ENCODE assay signal across 17 cellular contexts in genomic region chr22:35489225-35489624, GRCh38. TPM values are rescaled to one million over a fixed set of nuclear protein-coding genes. Genes with fewer than 3 reads are reported as not detected.
A peak's percentile ranks its signal among the peaks of the same experiment; 100 is the strongest.
DNase-seq lines count a peak whose midpoint lies in the region; ATAC-seq and TF ChIP-seq lines count a peak whose summit lies in the region.
"Had no signal": no experiment of that assay in that cellular context is flagged by ENCODE, and none has a peak within 500 bp of the region (broad histone marks: within the 10 kb centered on the region; RNA-seq: fewer than 3 reads in every experiment).

No MANE protein-coding gene starts in this region.

- H2BK15ac ChIP-seq in mesenchymal stem cell (ENCODE audit: low read depth, poor library complexity, severe bottlenecking), result peak overlapping the region; percentile 37

- BruUV-seq in PC-3 (replicated peaks; lab: Mats Ljungman, UMichigan), result no TSS peak

- H3K9me3 Mint-ChIP-seq in GM23338, result peaks cover 12% of the 10 kb centered on the region
- H3K9me3 Mint-ChIP-seq: activated naive CD4-positive, alpha-beta T cell treated with anti-CD3 and anti-CD28 coated beads, Interleukin-2, amount 50 U/mL, for 24 hours; naive B cell had no signal

- peak overlapping the region in 1 of 2 experiments; percentile 63 for H2BK12ac ChIP-seq in mesenchymal stem cell (ENCODE audit: low read length in 2 of 2)

- no peaks in the 10 kb centered on the region for H3K27me3 ChIP-seq in GM23338 (ENCODE audit: insufficient read depth)
- no peaks in the 10 kb centered on the region for H3K27me3 ChIP-seq in PC-3 (ENCODE audit: low read length)
- peaks cover 43 to 54% of the 10 kb centered on the region in 2 experiments for H3K27me3 ChIP-seq in mesenchymal stem cell (ENCODE audit: control insufficient read depth in 1 of 2, insufficient read depth in 1 of 2, low read length in 2 of 2)

- CTCF ChIA-PET in PC-3 (lab: Charles Lee), result no interaction called here

- no peak overlapping the region for H3K23ac ChIP-seq in mesenchymal stem cell (ENCODE audit: low read length in 2 of 2)

- no peak overlapping the region for H3K27ac Mint-ChIP-seq in GM23338
- H3K27ac Mint-ChIP-seq: activated naive CD4-positive, alpha-beta T cell treated with anti-CD3 and anti-CD28 coated beads, Interleukin-2, amount 50 U/mL, for 24 hours had no signal

- peak overlapping the region; percentile 61 for H4K91ac ChIP-seq in mesenchymal stem cell (ENCODE audit: low read length)

- POLR2A ChIA-PET in PC-3 (lab: Charles Lee; ENCODE audit: unreplicated experiment), result no interaction called here

- no peak overlapping the region for H3K14ac ChIP-seq in mesenchymal stem cell (ENCODE audit: low read length in 2 of 2)

- no peaks in the 10 kb centered on the region for H3F3A ChIP-seq in GM23338 (replicated peaks; ENCODE audit: low read depth)
- no peaks in the 10 kb centered on the region for H3F3A ChIP-seq in PC-3 (ENCODE audit: low read length, unreplicated experiment)

- H2BK5ac ChIP-seq in mesenchymal stem cell (ENCODE audit: low read depth, low read length, poor library complexity, severe bottlenecking), result no peak overlapping the region

- no peak for TF ChIP-seq CTCF in GM23338 (conservative IDR thresholded peaks at IDR 0.05; ENCODE audit: low read depth in 2 of 2)
- TF ChIP-seq CTCF in PC-3 (conservative IDR thresholded peaks at IDR 0.05; ENCODE audit: low read depth, low read length), result no peak

- H2AFZ ChIP-seq in GM23338 (no peak overlapping the region), PC-3 (ENCODE audit: low read length) (0 out of 2 replicates have a peak overlapping the region, but pooled peaks have one; percentile 38), mesenchymal stem cell (ENCODE audit: low read depth, low read length) (no peak overlapping the region)

- no peak overlapping the region for H3K4me3 Mint-ChIP-seq in GM23338
- H3K4me3 Mint-ChIP-seq: activated naive CD4-positive, alpha-beta T cell treated with anti-CD3 and anti-CD28 coated beads, Interleukin-2, amount 50 U/mL, for 24 hours; naive B cell had no signal

- no peak overlapping the region for H3K4ac ChIP-seq in mesenchymal stem cell (ENCODE audit: low read depth in 1 of 2, low read length in 2 of 2)

- H3K9me3 ChIP-seq in PC-3 (ENCODE audit: low read length), result no peaks in the 10 kb centered on the region
- no peaks in the 10 kb centered on the region for H3K9me3 ChIP-seq in mesenchymal stem cell (ENCODE audit: control insufficient read depth, low read length)
- H3K9me3 ChIP-seq: prostate gland had no signal

- no peaks in the 10 kb centered on the region for H3K79me2 ChIP-seq in GM23338 (replicated peaks; ENCODE audit: insufficient read depth)
- no peaks in the 10 kb centered on the region for H3K79me2 ChIP-seq in PC-3 (ENCODE audit: low read length)

- no peak overlapping the region for H3K4me2 ChIP-seq in GM23338
- no peak overlapping the region for H3K4me2 ChIP-seq in PC-3 (ENCODE audit: low read length)
- no peak overlapping the region for H3K4me2 ChIP-seq in mesenchymal stem cell (ENCODE audit: low read length, poor library complexity, severe bottlenecking)

- H4K20me1 ChIP-seq in GM23338 (replicated peaks; ENCODE audit: insufficient read depth), result no peaks in the 10 kb centered on the region
- H4K20me1 ChIP-seq in PC-3 (ENCODE audit: low read length), result no peaks in the 10 kb centered on the region

- no peak overlapping the region for H2BK120ac ChIP-seq in mesenchymal stem cell (ENCODE audit: low read depth, low read length)

- H3K36me3 ChIP-seq in GM23338 (ENCODE audit: insufficient read depth) (no peaks in the 10 kb centered on the region), PC-3 (ENCODE audit: low read depth, low read length) (no peaks in the 10 kb centered on the region), mesenchymal stem cell (ENCODE audit: control insufficient read depth in 1 of 2, insufficient read depth in 2 of 2, low read depth in 1 of 2, low read length in 2 of 2) (no peaks in the 10 kb centered on the region)
- H3K36me3 ChIP-seq: prostate gland had no signal

- H3K27me3 Mint-ChIP-seq in GM23338 (ENCODE audit: insufficient read depth, low read depth, poor library complexity), result peaks cover 12% of the 10 kb centered on the region

- DNase-seq in GM23338 (ENCODE audit: low spot score), result no peak
- DNase-seq in NCI-H146 treated with DMSO at 0.1 percent for 48 hours (lab: John Stamatoyannopoulos, UW; ENCODE audit: unreplicated experiment), result peak; percentile 14
- DNase-seq in PC-3, result peak; percentile 70
- DNase-seq in mesenchymal stem cell, result no peak
- DNase-seq in middle frontal gyrus (ENCODE audit: extremely low spot score, low spot score), result no peak
- no peak for DNase-seq in activated effector memory CD4-positive, alpha-beta T cell treated with anti-CD3 and anti-CD28 coated beads, Interleukin-2, amount 50 U/mL, for 16 hours
- no peak for DNase-seq in NCI-H748 treated with DMSO at 0.1 percent for 48 hours (lab: John Stamatoyannopoulos, UW)
- DNase-seq in caudate nucleus (lab: John Stamatoyannopoulos, UW), result no peak
- DNase-seq: effector CD8-positive, alpha-beta T cell; left ventricle myocardium superior; naive B cell; NCI-H1930; stimulated activated CD4-positive, alpha-beta T cell treated with anti-CD3 and anti-CD28 coated beads, Interleukin-15, amount 100 ng/mL, for 24 hours had no signal

- no peaks in the 10 kb centered on the region for H3K79me1 ChIP-seq in mesenchymal stem cell (replicated peaks; ENCODE audit: low read length, poor library complexity, severe bottlenecking)

- H3K9ac ChIP-seq in PC-3 (ENCODE audit: low read length), result no peak overlapping the region
- no peak overlapping the region for H3K9ac ChIP-seq in mesenchymal stem cell (ENCODE audit: low read length)

- peak overlapping the region; percentile 50 for H4K8ac ChIP-seq in mesenchymal stem cell (ENCODE audit: low read length)

- no peak overlapping the region for H3K27ac ChIP-seq in GM23338 (ENCODE audit: low read depth)
- H3K27ac ChIP-seq in PC-3 (ENCODE audit: low read length), result no peak overlapping the region
- no peak overlapping the region for H3K27ac ChIP-seq in mesenchymal stem cell (ENCODE audit: low read length, poor library complexity, severe bottlenecking)
- no peak overlapping the region for H3K27ac ChIP-seq in caudate nucleus (ENCODE audit: low read depth, low read length)
- H3K27ac ChIP-seq: prostate gland had no signal

- WGBS in mesenchymal stem cell, result 75% methylated on average over 6 of the region's 7 CpGs

- no peaks in the 10 kb centered on the region for H3K4me1 Mint-ChIP-seq in GM23338
- H3K4me1 Mint-ChIP-seq: activated naive CD4-positive, alpha-beta T cell treated with anti-CD3 and anti-CD28 coated beads, Interleukin-2, amount 50 U/mL, for 24 hours had no signal

- H3K9me2 ChIP-seq in GM23338 (ENCODE audit: insufficient read depth), result no peaks in the 10 kb centered on the region; the same call in 1 of the 2 replicates
- no peaks in the 10 kb centered on the region for H3K9me2 ChIP-seq in PC-3 (replicated peaks; ENCODE audit: low read length)

- peaks cover 3% of the 10 kb centered on the region; the same call in 1 of the 3 replicates for H3K36me3 Mint-ChIP-seq in GM23338 (ENCODE audit: low read depth)
- H3K36me3 Mint-ChIP-seq: activated naive CD4-positive, alpha-beta T cell treated with anti-CD3 and anti-CD28 coated beads, Interleukin-2, amount 50 U/mL, for 24 hours had no signal

- H3K4me3 ChIP-seq in GM23338 (no peak overlapping the region), PC-3 (ENCODE audit: low read length) (no peak overlapping the region), mesenchymal stem cell (ENCODE audit: insufficient read depth in 1 of 2, low read depth in 1 of 2, low read length in 2 of 2) (no peak overlapping the region)
- H3K4me3 ChIP-seq: K562, prostate gland had no signal

- no peak overlapping the region for H2AK5ac ChIP-seq in mesenchymal stem cell (ENCODE audit: low read length, severe bottlenecking)

- peak; percentile 47 for ATAC-seq in GM23338
- ATAC-seq in PC-3, result peak; percentile 84
- ATAC-seq: K562, left ventricle myocardium superior had no signal

- no peak overlapping the region for H3K18ac ChIP-seq in mesenchymal stem cell (ENCODE audit: low read depth in 1 of 2, low read length in 2 of 2)

- H3K4me1 ChIP-seq in GM23338 (ENCODE audit: insufficient read depth) (no peaks in the 10 kb centered on the region), PC-3 (ENCODE audit: insufficient read depth, low read length) (no peaks in the 10 kb centered on the region), mesenchymal stem cell (ENCODE audit: control insufficient read depth, insufficient read depth, low read depth, low read length) (no peaks in the 10 kb centered on the region)
- H3K4me1 ChIP-seq: prostate gland had no signal

- intact Hi-C loops in PC-3 (cut with micrococcal nuclease), result no loop called here

TF ChIP-seq in GM23338, 12 proteins besides CTCF, POLR2A, EP300 and RAD21 (continues in another document):
- TF ChIP-seq POLR2AphosphoS5 (IDR thresholded peaks at IDR 0.05; ENCODE audit: low read depth) (no peak), EZH2 (IDR thresholded peaks at IDR 0.05; ENCODE audit: low read depth, unreplicated experiment) (no peak)
- TF ChIP-seq, protein P1, sequence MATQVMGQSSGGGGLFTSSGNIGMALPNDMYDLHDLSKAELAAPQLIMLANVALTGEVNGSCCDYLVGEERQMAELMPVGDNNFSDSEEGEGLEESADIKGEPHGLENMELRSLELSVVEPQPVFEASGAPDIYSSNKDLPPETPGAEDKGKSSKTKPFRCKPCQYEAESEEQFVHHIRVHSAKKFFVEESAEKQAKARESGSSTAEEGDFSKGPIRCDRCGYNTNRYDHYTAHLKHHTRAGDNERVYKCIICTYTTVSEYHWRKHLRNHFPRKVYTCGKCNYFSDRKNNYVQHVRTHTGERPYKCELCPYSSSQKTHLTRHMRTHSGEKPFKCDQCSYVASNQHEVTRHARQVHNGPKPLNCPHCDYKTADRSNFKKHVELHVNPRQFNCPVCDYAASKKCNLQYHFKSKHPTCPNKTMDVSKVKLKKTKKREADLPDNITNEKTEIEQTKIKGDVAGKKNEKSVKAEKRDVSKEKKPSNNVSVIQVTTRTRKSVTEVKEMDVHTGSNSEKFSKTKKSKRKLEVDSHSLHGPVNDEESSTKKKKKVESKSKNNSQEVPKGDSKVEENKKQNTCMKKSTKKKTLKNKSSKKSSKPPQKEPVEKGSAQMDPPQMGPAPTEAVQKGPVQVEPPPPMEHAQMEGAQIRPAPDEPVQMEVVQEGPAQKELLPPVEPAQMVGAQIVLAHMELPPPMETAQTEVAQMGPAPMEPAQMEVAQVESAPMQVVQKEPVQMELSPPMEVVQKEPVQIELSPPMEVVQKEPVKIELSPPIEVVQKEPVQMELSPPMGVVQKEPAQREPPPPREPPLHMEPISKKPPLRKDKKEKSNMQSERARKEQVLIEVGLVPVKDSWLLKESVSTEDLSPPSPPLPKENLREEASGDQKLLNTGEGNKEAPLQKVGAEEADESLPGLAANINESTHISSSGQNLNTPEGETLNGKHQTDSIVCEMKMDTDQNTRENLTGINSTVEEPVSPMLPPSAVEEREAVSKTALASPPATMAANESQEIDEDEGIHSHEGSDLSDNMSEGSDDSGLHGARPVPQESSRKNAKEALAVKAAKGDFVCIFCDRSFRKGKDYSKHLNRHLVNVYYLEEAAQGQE (IDR thresholded peaks at IDR 0.05; ENCODE audit: unreplicated experiment), result no peak

RNA-seq across cellular contexts. Expression of gene RASD2, which starts 51.4 kb away (rescaled TPM):
- total RNA-seq in GM23338 (2014; rRNA removed; shearing (Covaris generic)), result 3.2 and 3.6 TPM in 2 replicates
- 1.2 and 1.5 TPM in 2 replicates for polyA plus RNA-seq in GM23338 (2016; fragmentation: Nextera tagmentation; extraction: Ambion mirVana)
- total RNA-seq in PC-3 (2014; rRNA removed), result 0.07 and 0.46 TPM in 2 replicates
- 0.58 TPM for polyA plus RNA-seq in mesenchymal stem cell (2013, experiment 1 of 2)
- polyA plus RNA-seq in mesenchymal stem cell (2013, experiment 2 of 2), result 0.51 TPM
- total RNA-seq: T-helper 1 cell treated with Interleukin-12 subunit alpha and Interleukin-12 subunit beta and Interleukin-4 antibody, amounts not matched to agents 30 ng/mL and 1 ng/mL, for 36 hours had no signal
- polyA plus RNA-seq: K562 had no signal

Comparison
In these comparisons a context has a peak if more than half of its experiments do, and no peak if none do; other contexts are left out.
1. DNase-seq: peak in NCI-H146 treated with DMSO at 0.1 percent for 48 hours (single experiment) and PC-3 (single experiment); none in GM23338 (single experiment), mesenchymal stem cell (single experiment), middle frontal gyrus (single experiment), activated effector memory CD4-positive, alpha-beta T cell treated with anti-CD3 and anti-CD28 coated beads, Interleukin-2, amount 50 U/mL, for 16 hours (single experiment), NCI-H748 treated with DMSO at 0.1 percent for 48 hours (single experiment) and caudate nucleus (0 of 61).